Comparison of ENCODE assay signal across 14 cellular contexts in the genomic region with DNA sequence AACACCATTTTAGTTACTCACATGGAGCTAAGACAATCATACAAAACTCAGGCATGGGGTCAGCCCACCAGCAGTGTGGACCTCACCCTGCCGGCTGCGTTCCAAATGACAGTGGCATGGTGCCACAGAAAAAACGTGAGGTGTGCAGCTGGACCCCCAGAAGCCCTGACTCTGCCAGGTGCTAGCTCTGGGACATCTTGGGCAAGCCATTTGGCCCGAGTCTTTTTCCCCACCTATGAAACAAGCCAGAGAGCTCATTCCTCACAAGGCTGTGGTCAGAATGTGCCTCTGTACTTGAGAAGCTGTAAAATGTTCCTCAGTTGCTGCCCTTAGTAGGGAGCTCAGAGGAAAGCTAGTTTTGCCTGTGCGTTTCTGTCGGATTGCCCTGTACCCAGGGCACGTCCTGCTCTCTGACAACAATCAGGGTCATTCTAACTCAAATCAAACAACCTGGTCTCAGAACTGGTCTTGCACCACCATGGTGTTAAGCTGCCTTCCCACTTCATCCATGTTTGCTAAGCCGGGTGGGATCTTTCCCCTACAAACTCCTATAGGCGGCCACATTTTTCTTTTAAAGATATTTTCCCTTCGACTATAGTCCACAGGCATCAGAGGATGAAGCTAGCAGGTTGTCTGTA. TPM values are rescaled to one million over a fixed set of nuclear protein-coding genes. Genes with fewer than 3 reads are reported as not detected.
A peak's percentile ranks its signal among the peaks of the same experiment; 100 is the strongest.
DNase-seq lines count a peak whose midpoint lies in the region; ATAC-seq, FAIRE-seq and TF ChIP-seq lines count a peak whose summit lies in the region.
"Had no signal": no experiment of that assay in that cellular context is flagged by ENCODE, and none has a peak within 500 bp of the region (broad histone marks: within the 10 kb centered on the region; RNA-seq: fewer than 3 reads in every experiment).

No MANE protein-coding gene starts in this region.

- in situ Hi-C loops in GM12878 (cut with MboI), result no loop called here

- H3K79me2 ChIP-seq in GM23338 (replicated peaks; ENCODE audit: insufficient read depth) (no peaks in the 10 kb centered on the region), GM12878 (ENCODE audit: control insufficient read depth, insufficient read depth, low read length) (peaks cover 3% of the 10 kb centered on the region)

- H4K20me1 ChIP-seq in BLaER1 (no peaks in the 10 kb centered on the region), GM23338 (replicated peaks; ENCODE audit: insufficient read depth) (no peaks in the 10 kb centered on the region), GM12878 (ENCODE audit: control insufficient read depth, insufficient read depth) (no peaks in the 10 kb centered on the region)

- 0 out of 2 replicates have a peak overlapping the region, but pooled peaks have one; percentile 14 for H2AFZ ChIP-seq in GM23338
- H2AFZ ChIP-seq in GM12878 (ENCODE audit: control insufficient read depth, low read depth, low read length), result peak overlapping the region; percentile 61

- no TSS peak for BruUV-seq in GM12878 (replicated peaks; lab: Mats Ljungman, UMichigan)

- RAD21 ChIA-PET in GM12878 (lab: Charles Lee; ENCODE audit: unreplicated experiment), result interaction anchor here (0.8 to 1.4 kb wide), 4 partner anchors 16 to 47 kb away, joined by 3 read pairs; no protein-coding TSS in a partner anchor

- H3K4me1 Mint-ChIP-seq in GM23338 (peaks cover 8% of the 10 kb centered on the region), natural killer cell (peaks cover 57 to 70% of the 10 kb centered on the region in 2 donors), WTC11 (peaks cover 9% of the 10 kb centered on the region)
- H3K4me1 Mint-ChIP-seq in stimulated activated naive B cell treated with anti-CD40 and anti-IgM and Interleukin-4, amounts not matched to agents 10 μg/mL and 1 μg/mL and 100 μg/mL, for 72 hours, result peaks cover 25 to 33% of the 10 kb centered on the region in 2 donors

- SMC1A ChIA-PET in GM12878 (lab: Charles Lee; ENCODE audit: uncharacterized antibody, unreplicated experiment), result interaction anchor here (0.5 to 3.0 kb wide), 6 partner anchors 11 to 66 kb away, joined by 3 to 8 read pairs (median 4); no protein-coding TSS in a partner anchor

- TF ChIP-seq EP300 in GM12878 (IDR thresholded peaks at IDR 0.05; ENCODE audit: borderline replicate concordance in 1 of 2, control insufficient read depth in 1 of 2, low read depth in 2 of 2, low read length in 2 of 2) (no peak), stomach (IDR thresholded peaks at IDR 0.05) (no peak)

- no peaks in the 10 kb centered on the region for H3K27me3 ChIP-seq in BLaER1
- H3K27me3 ChIP-seq in GM23338 (ENCODE audit: insufficient read depth), result no peaks in the 10 kb centered on the region
- no peaks in the 10 kb centered on the region for H3K27me3 ChIP-seq in GM12878 (replicated peaks in 1 of 2; ENCODE audit: control insufficient read depth in 2 of 2, insufficient read depth in 2 of 2, low read length in 1 of 2)
- no peaks in the 10 kb centered on the region for H3K27me3 ChIP-seq in stomach

- H3K36me3 ChIP-seq in BLaER1 (no peaks in the 10 kb centered on the region), GM23338 (ENCODE audit: insufficient read depth) (no peaks in the 10 kb centered on the region), GM12878 (ENCODE audit: control insufficient read depth in 2 of 2, insufficient read depth in 2 of 2, low read length in 1 of 2) (no peaks in the 10 kb centered on the region), stomach (no peaks in the 10 kb centered on the region)

- no peak overlapping the region for H3K27ac Mint-ChIP-seq in GM23338
- peak overlapping the region; percentile 88 to 91 for H3K27ac Mint-ChIP-seq in natural killer cell
- no peak overlapping the region for H3K27ac Mint-ChIP-seq in WTC11
- no peak overlapping the region for H3K27ac Mint-ChIP-seq in stimulated activated naive B cell treated with anti-CD40 and anti-IgM and Interleukin-4, amounts not matched to agents 10 μg/mL and 1 μg/mL and 100 μg/mL, for 72 hours
- H3K27ac Mint-ChIP-seq: memory B cell had no signal

- WGBS in GM12878 (ENCODE audit: insufficient coverage, insufficient replicate concordance, low lambda C conversion rate, missing lambda C conversion rate), result 73% methylated on average over 10 of the region's 10 CpGs
- 61 to 72% (median 68%) methylated on average over 10 of the region's 10 CpGs for WGBS in stomach, 5 donors

- peaks cover 6% of the 10 kb centered on the region; the same call in 1 of the 2 replicates for H3K9me2 ChIP-seq in GM23338 (ENCODE audit: insufficient read depth)

- FAIRE-seq in GM12878 (lab: Jason Lieb, UNC), result no peak
- FAIRE-seq: urothelium cell line had no signal

- intact Hi-C loops in GM12878 (cut with micrococcal nuclease; ENCODE audit: unreplicated experiment) (no loop called here), natural killer cell (cut with micrococcal nuclease) (loop anchor here (10.0 kb wide), 2 partner anchors 78 to 278 kb away; no protein-coding TSS in a partner anchor), stomach (cut with DNase I; ENCODE audit: low total_unique reads) (no loop called here)

- H3K4me1 ChIP-seq in BLaER1 (peaks cover 98% of the 10 kb centered on the region), GM23338 (ENCODE audit: insufficient read depth) (no peaks in the 10 kb centered on the region), GM12878 (ENCODE audit: control insufficient read depth, insufficient read depth, low read length) (peaks cover 43% of the 10 kb centered on the region), stomach (peaks cover 6 to 51% (median 18%) of the 10 kb centered on the region in 4 donors)

- POLR2A ChIA-PET in GM12878 (lab: Charles Lee), result interaction anchor here (0.5 to 1.5 kb wide), 5 partner anchors 19 to 267 kb away, joined by 3 to 5 read pairs (median 4); no protein-coding TSS in a partner anchor
- POLR2A ChIA-PET in WTC11 (lab: Charles Lee), result no interaction called here

- no peaks in the 10 kb centered on the region for H3F3A ChIP-seq in GM23338 (replicated peaks; ENCODE audit: low read depth)

- H3K9ac ChIP-seq in BLaER1 (peak overlapping the region; percentile 82), GM12878 (ENCODE audit: control insufficient read depth, insufficient read depth, low read length) (no peak overlapping the region)

- H3K4me2 ChIP-seq in BLaER1 (peak overlapping the region; percentile 89), GM23338 (no peak overlapping the region), GM12878 (ENCODE audit: control insufficient read depth, insufficient read depth) (peak overlapping the region; percentile 26; the same call in 1 of the 2 replicates)

- DNase-seq in GM23338 (ENCODE audit: low spot score) (no peak), GM12878 (ENCODE audit: low read depth, low spot score) (no peak), natural killer cell (no peak), WTC11 (ENCODE audit: low spot score) (no peak), NCI-H345 (lab: John Stamatoyannopoulos, UW) (no peak), stomach (no peak)
- DNase-seq in stimulated activated naive B cell treated with anti-CD40 and anti-IgM and Interleukin-4, amounts not matched to agents 10 μg/mL and 1 μg/mL and 100 μg/mL, for 72 hours, result no peak
- DNase-seq: NCI-H1048 had no signal

- peak overlapping the region; percentile 93 for H3K27ac ChIP-seq in BLaER1
- H3K27ac ChIP-seq in GM23338 (ENCODE audit: low read depth), result no peak overlapping the region
- H3K27ac ChIP-seq in GM12878 (ENCODE audit: control insufficient read depth, insufficient read depth), result no peak overlapping the region
- no peak overlapping the region for H3K27ac ChIP-seq in stomach
- H3K27ac ChIP-seq: C4-2B had no signal

- H3K36me3 Mint-ChIP-seq in GM23338 (ENCODE audit: low read depth), result no peaks in the 10 kb centered on the region
- H3K36me3 Mint-ChIP-seq in natural killer cell, result no peaks in the 10 kb centered on the region
- H3K36me3 Mint-ChIP-seq in WTC11, result no peaks in the 10 kb centered on the region
- H3K36me3 Mint-ChIP-seq in stimulated activated naive B cell treated with anti-CD40 and anti-IgM and Interleukin-4, amounts not matched to agents 10 μg/mL and 1 μg/mL and 100 μg/mL, for 72 hours, result no peaks in the 10 kb centered on the region
- H3K36me3 Mint-ChIP-seq: memory B cell had no signal

- H3K27me3 Mint-ChIP-seq in GM23338 (ENCODE audit: insufficient read depth, low read depth, poor library complexity), result peaks cover 2% of the 10 kb centered on the region
- no peaks in the 10 kb centered on the region for H3K27me3 Mint-ChIP-seq in natural killer cell (ENCODE audit: low read depth in 2 of 2)
- H3K27me3 Mint-ChIP-seq in WTC11 (ENCODE audit: low read depth), result no peaks in the 10 kb centered on the region
- H3K27me3 Mint-ChIP-seq in stimulated activated naive B cell treated with anti-CD40 and anti-IgM and Interleukin-4, amounts not matched to agents 10 μg/mL and 1 μg/mL and 100 μg/mL, for 72 hours, result peaks cover 0 to 12% of the 10 kb centered on the region in 2 donors

- CTCF ChIA-PET in GM12878 (lab: Yijun Ruan, JAX), result interaction anchor here (0.8 to 1.8 kb wide), 6 partner anchors 11 to 91 kb away, joined by 3 to 6 read pairs (median 4); no protein-coding TSS in a partner anchor
- CTCF ChIA-PET in WTC11 (lab: Charles Lee), result interaction anchor here (1.2 kb wide), 1 partner anchor 294 kb away, joined by 4 read pairs; the partner anchor contains the start of gene MINDY2

- TF ChIP-seq POLR2A in GM12878 (IDR thresholded peaks at IDR 0.05; ENCODE audit: low read depth, low read length) (no peak), stomach (IDR thresholded peaks at IDR 0.05) (no peak)

- ATAC-seq in GM23338 (no peak), GM12878 (no peak), natural killer cell (no peak), WTC11 (no peak)
- no peak for ATAC-seq in stimulated activated naive B cell treated with anti-CD40 and anti-IgM and Interleukin-4, amounts not matched to agents 10 μg/mL and 1 μg/mL and 100 μg/mL, for 72 hours (replicated peaks)
- ATAC-seq: Panc1 had no signal

- H3K9me3 Mint-ChIP-seq in GM23338, result no peaks in the 10 kb centered on the region
- no peaks in the 10 kb centered on the region for H3K9me3 Mint-ChIP-seq in natural killer cell
- H3K9me3 Mint-ChIP-seq in WTC11, result no peaks in the 10 kb centered on the region
- no peaks in the 10 kb centered on the region for H3K9me3 Mint-ChIP-seq in stimulated activated naive B cell treated with anti-CD40 and anti-IgM and Interleukin-4, amounts not matched to agents 10 μg/mL and 1 μg/mL and 100 μg/mL, for 72 hours
- H3K9me3 Mint-ChIP-seq: memory B cell had no signal

- no peak for TF ChIP-seq RAD21 in GM12878 (IDR thresholded peaks at IDR 0.05; ENCODE audit: insufficient read depth, low read depth, low read length)

- 0 out of 2 replicates have a peak, but pooled peaks cover 3% of the 10 kb centered on the region for H3K9me3 ChIP-seq in BLaER1
- no peaks in the 10 kb centered on the region for H3K9me3 ChIP-seq in GM12878 (replicated peaks; ENCODE audit: control insufficient read depth, insufficient read depth, low read length)
- H3K9me3 ChIP-seq in stomach, result no peaks in the 10 kb centered on the region

- H3K4me3 Mint-ChIP-seq in GM23338, result no peak overlapping the region
- H3K4me3 Mint-ChIP-seq in natural killer cell, result peak overlapping the region; percentile 52
- H3K4me3 Mint-ChIP-seq in WTC11, result no peak overlapping the region
- H3K4me3 Mint-ChIP-seq in stimulated activated naive B cell treated with anti-CD40 and anti-IgM and Interleukin-4, amounts not matched to agents 10 μg/mL and 1 μg/mL and 100 μg/mL, for 72 hours, result no peak overlapping the region
- H3K4me3 Mint-ChIP-seq: memory B cell had no signal

- H3K4me3 ChIP-seq in BLaER1, result peak overlapping the region; percentile 51
- no peak overlapping the region for H3K4me3 ChIP-seq in GM23338
- no peak overlapping the region for H3K4me3 ChIP-seq in GM12878
- no peak overlapping the region for H3K4me3 ChIP-seq in stomach

- TF ChIP-seq CTCF in GM23338 (conservative IDR thresholded peaks at IDR 0.05; ENCODE audit: low read depth in 2 of 2) (no peak), GM12878 (IDR thresholded peaks at IDR 0.05 in 2 of 3, conservative IDR thresholded peaks at IDR 0.05 in 1 of 3; ENCODE audit: control insufficient read depth in 2 of 3, extremely low read depth in 1 of 3, insufficient read depth in 1 of 3, low read depth in 3 of 3, low read length in 3 of 3) (no peak), natural killer cell (IDR thresholded peaks at IDR 0.05) (no peak), WTC11 (IDR thresholded peaks at IDR 0.05) (no peak), stomach (IDR thresholded peaks at IDR 0.05) (no peak)

RNA-seq across cellular contexts. Expression of gene LIPC, which starts 44.9 kb away (rescaled TPM):
- not detected in 2 replicates for total RNA-seq in GM23338 (2014; rRNA removed; shearing (Covaris generic))
- polyA plus RNA-seq in GM23338 (2016; fragmentation: Nextera tagmentation; extraction: Ambion mirVana) (not detected in 2 replicates), GM12878 (2011; rRNA removed) (0.07 and 0.10 TPM in 2 replicates), GM12878 (2014; fragmentation: Illumina TruSeq; extraction: Trizol) (0.16 TPM in 1 of 2 replicates, not detected in the other), GM12878 (2014; fragmentation: Nextera tagmentation; extraction: Ambion mirVana) (under 1 TPM; 0.06 to 0.09 TPM), GM12878 (2014; rRNA removed) (0.14 and 0.18 TPM in 2 replicates), GM12878 (2016; fragmentation: Nextera tagmentation; extraction: Ambion mirVana) (under 1 TPM in 1 of 2 experiments, not detected in 1; 0.07 TPM), stomach (under 1 TPM in 2 of 3 donors, not detected in 1; 0.23 to 0.93 TPM)
- 2.2 and 2.5 TPM in 2 replicates for total RNA-seq in GM12878 (2013; cell fraction: nucleolus; rRNA removed)
- total RNA-seq in GM12878 (2014; rRNA removed) (0.11 and 0.23 TPM in 2 replicates), GM12878 (2014; rRNA removed; fragmentation: Illumina TruSeq; extraction: Trizol) (0.28 and 0.31 TPM in 2 replicates), GM12878 (2021) (0.18 TPM in 1 of 2 replicates, not detected in the other), natural killer cell (1 to 10 TPM; 5.3 to 7.1 (median 5.3) TPM), WTC11 (2021) (not detected in 3 replicates), stomach (1 to 10 TPM in 1 of 5 donors, under 1 TPM in 1, not detected in 3; 0.58 to 7.5 TPM)
- polyA plus RNA-seq in GM12878 (2011; ENCODE audit: low read depth), result not detected
- 0.18 and 0.21 TPM in 2 replicates for polyA plus RNA-seq in GM12878 (2011; cell fraction: cytosol; rRNA removed)
- polyA plus RNA-seq in GM12878 (2011; cell fraction: nucleus; rRNA removed), result 0.15 and 0.34 TPM in 2 replicates
- polyA plus RNA-seq in GM12878 (2012), result 0.15 and 0.24 TPM in 2 replicates
- polyA minus RNA-seq in GM12878 (2011; rRNA and poly(A)+ RNA removed), result 0.21 TPM in 1 of 2 replicates, not detected in the other
- polyA minus RNA-seq in GM12878 (2011; cell fraction: cytosol; rRNA and poly(A)+ RNA removed), result not detected in 2 replicates
- polyA minus RNA-seq in GM12878 (2011; cell fraction: nucleus; rRNA and poly(A)+ RNA removed), result 0.60 TPM in 1 of 2 replicates, not detected in the other
- total RNA-seq: G401 had no signal

Comparison
In these comparisons a context has a peak if more than half of its experiments do, and no peak if none do; other contexts are left out.
1. H3K27ac Mint-ChIP-seq: peak in natural killer cell (2 of 2); none in GM23338 (single experiment), WTC11 (single experiment) and stimulated activated naive B cell treated with anti-CD40 and anti-IgM and Interleukin-4, amounts not matched to agents 10 μg/mL and 1 μg/mL and 100 μg/mL, for 72 hours (single experiment).